ENCODE assay signal across 7 cellular contexts in the genomic region with DNA sequence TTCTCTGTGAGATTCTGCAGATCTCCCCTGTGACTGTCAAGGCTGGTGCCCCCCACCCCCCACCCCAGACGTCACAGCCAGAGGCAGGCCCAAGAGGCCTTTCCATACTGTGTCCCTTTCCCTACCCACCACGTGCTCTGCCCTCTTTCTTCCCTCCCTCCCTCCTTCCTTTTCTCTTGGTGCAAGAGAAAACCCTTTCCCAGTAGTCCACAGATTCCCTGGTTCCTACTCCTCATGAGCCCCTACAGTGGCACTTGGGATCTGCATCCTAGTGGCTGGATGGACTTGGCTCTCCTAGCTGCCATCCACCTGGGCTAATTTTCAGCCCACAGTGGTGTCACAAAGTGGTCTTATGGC. TPM values are rescaled to one million over a fixed set of nuclear protein-coding genes. Genes with fewer than 3 reads are reported as not detected.
DNase-seq lines count a peak whose midpoint lies in the region; ATAC-seq and TF ChIP-seq lines count a peak whose summit lies in the region.

No MANE protein-coding gene starts in this region.

- peaks cover 22% of the 10 kb centered on the region for H3K9me1 ChIP-seq in IMR-90 (ENCODE audit: insufficient read depth, low read length)

- H3K36me3 ChIP-seq in CD8-positive, alpha-beta memory T cell (ENCODE audit: insufficient read depth, low read length) = no peaks in the 10 kb centered on the region
- H3K36me3 ChIP-seq in IMR-90 (ENCODE audit: control insufficient read depth, insufficient read depth, low read length) (no peaks in the 10 kb centered on the region), neuronal stem cell (replicated peaks in 1 of 2; ENCODE audit: control insufficient read depth in 2 of 2, insufficient read depth in 2 of 2, low read length in 2 of 2) (no peaks in the 10 kb centered on the region)

- peak overlapping the region; percentile 70 to 86 (median 82) for H3K4me3 Mint-ChIP-seq in CD8-positive, alpha-beta memory T cell
- peak overlapping the region; percentile 89 for H3K4me3 Mint-ChIP-seq in natural killer cell treated with Interleukin-12 subunit alpha and Interleukin-12 subunit beta and Interleukin-15 and Interleukin-18, amount 100 ng/mL, for 72 hours

- no peak overlapping the region for H2AK9ac ChIP-seq in IMR-90 (replicated peaks; ENCODE audit: low read depth, low read length, poor library complexity)

- H3K4me1 Mint-ChIP-seq in CD8-positive, alpha-beta memory T cell = peaks cover 97 to 100% (median 98%) of the 10 kb centered on the region in 3 donors
- H3K4me1 Mint-ChIP-seq in natural killer cell treated with Interleukin-12 subunit alpha and Interleukin-12 subunit beta and Interleukin-15 and Interleukin-18, amount 100 ng/mL, for 72 hours (ENCODE audit: low read depth in 2 of 2) = peaks cover 83 to 98% of the 10 kb centered on the region in 2 donors

- dilution Hi-C loops in IMR-90 (cut with HindIII; ENCODE audit: low sequenced_read_pairs, unreplicated experiment) = no loop called here

- no peaks in the 10 kb centered on the region for H3K27me3 ChIP-seq in CD8-positive, alpha-beta memory T cell (ENCODE audit: insufficient read depth, low read length, poor library complexity, severe bottlenecking)
- H3K27me3 ChIP-seq in IMR-90 (ENCODE audit: control insufficient read depth, insufficient read depth, low read length) (no peaks in the 10 kb centered on the region), neuronal stem cell (ENCODE audit: control insufficient read depth in 3 of 3, insufficient read depth in 3 of 3, low read depth in 1 of 3, low read length in 3 of 3) (no peaks in the 10 kb centered on the region)

- ATAC-seq in IMR-90 (ENCODE audit: low read depth) (no peak), omental fat pad (ENCODE audit: low FRiP score) (no peak)
- no peak for ATAC-seq in natural killer cell treated with Interleukin-12 subunit alpha and Interleukin-12 subunit beta and Interleukin-15 and Interleukin-18, amount 100 ng/mL, for 72 hours

- no peaks in the 10 kb centered on the region for H3K9me3 Mint-ChIP-seq in CD8-positive, alpha-beta memory T cell
- no peaks in the 10 kb centered on the region for H3K9me3 Mint-ChIP-seq in natural killer cell treated with Interleukin-12 subunit alpha and Interleukin-12 subunit beta and Interleukin-15 and Interleukin-18, amount 100 ng/mL, for 72 hours

- H3K56ac ChIP-seq in IMR-90 (ENCODE audit: extremely low read depth, insufficient read depth, low read length) = no peak overlapping the region

- no TSS peak for BruUV-seq in IMR-90 (replicated peaks; lab: Mats Ljungman, UMichigan)

- in situ Hi-C loops in IMR-90 (cut with MboI; ENCODE audit: low sequenced_read_pairs) = loop anchor here (10.0 kb wide), 1 partner anchor 123 kb away; no protein-coding TSS in a partner anchor

- H3K14ac ChIP-seq in IMR-90 (replicated peaks; ENCODE audit: low read depth, low read length) = no peak overlapping the region
- no peak overlapping the region for H3K14ac ChIP-seq in neuronal stem cell (ENCODE audit: low read length)

- 20% methylated on average over 1 of the region's 2 CpGs; no CpG with 5 or more reads in 1 of the 2 experiments for WGBS in IMR-90 (ENCODE audit: extremely low coverage in 2 of 2, insufficient read length in 1 of 2), 2 experiments
- WGBS in neuronal stem cell (ENCODE audit: extremely low coverage in 2 of 2, insufficient read length in 2 of 2, insufficient replicate concordance in 1 of 2), 2 donors = no CpG with 5 or more reads among the region's 2 CpGs

- H3K27ac Mint-ChIP-seq in CD8-positive, alpha-beta memory T cell = peak overlapping the region; percentile 83 to 99 (median 95)
- H3K27ac Mint-ChIP-seq in natural killer cell treated with Interleukin-12 subunit alpha and Interleukin-12 subunit beta and Interleukin-15 and Interleukin-18, amount 100 ng/mL, for 72 hours = peak overlapping the region; percentile 83 to 99

- TF ChIP-seq POLR2A in IMR-90 (IDR thresholded peaks at IDR 0.05; ENCODE audit: low read depth, low read length) = no peak

- intact Hi-C loops in IMR-90 (cut with micrococcal nuclease) = no loop called here

- H4K91ac ChIP-seq in IMR-90 (ENCODE audit: insufficient read depth, low read depth, low read length) (no peak overlapping the region), neuronal stem cell (ENCODE audit: low read depth, low read length, poor library complexity) (no peak overlapping the region)

- CTCF ChIA-PET in CD8-positive, alpha-beta memory T cell (lab: Charles Lee) = interaction anchor here (0.9 to 15.0 kb wide), 18 partner anchors 8 to 127 kb away, joined by 3 to 224 read pairs (median 8); a partner anchor contains a TSS
- CTCF ChIA-PET in IMR-90 (lab: Yijun Ruan, JAX) = no interaction called here

- peak overlapping the region; percentile 35 for H2AFZ ChIP-seq in IMR-90 (replicated peaks; ENCODE audit: low read length, poor library complexity)
- no peak overlapping the region for H2AFZ ChIP-seq in neuronal stem cell (ENCODE audit: low read length)

- no peak overlapping the region for H2BK120ac ChIP-seq in IMR-90 (ENCODE audit: low read depth, low read length)
- no peak overlapping the region for H2BK120ac ChIP-seq in neuronal stem cell (ENCODE audit: low read depth, low read length)

- POLR2A ChIA-PET in CD8-positive, alpha-beta memory T cell (lab: Charles Lee) = interaction anchor here (0.6 to 12.8 kb wide), 17 partner anchors 10 to 127 kb away, joined by 3 to 145 read pairs (median 6); a partner anchor contains a TSS
- POLR2A ChIA-PET in IMR-90 (lab: Charles Lee; ENCODE audit: unreplicated experiment) = no interaction called here

- TF ChIP-seq CTCF in IMR-90 (conservative IDR thresholded peaks at IDR 0.05; ENCODE audit: low read depth, low read length) = no peak
- no peak for TF ChIP-seq CTCF in omental fat pad (IDR thresholded peaks at IDR 0.05)

- H3K4me2 ChIP-seq in IMR-90 (ENCODE audit: low read depth, low read length) (no peak overlapping the region), neuronal stem cell (ENCODE audit: insufficient read depth, low read length, poor library complexity, severe bottlenecking) (no peak overlapping the region)

- no peak overlapping the region for H3K23ac ChIP-seq in IMR-90 (ENCODE audit: low read depth, low read length)
- no peak overlapping the region for H3K23ac ChIP-seq in neuronal stem cell (ENCODE audit: low read depth, low read length, poor library complexity)

- H3K4ac ChIP-seq in IMR-90 (ENCODE audit: low read depth, low read length) (no peak overlapping the region), neuronal stem cell (ENCODE audit: low read length) (no peak overlapping the region)

- H3K4me3 ChIP-seq in CD8-positive, alpha-beta memory T cell (ENCODE audit: low read length) = peak overlapping the region; percentile 62
- H3K4me3 ChIP-seq in IMR-90 (ENCODE audit: insufficient read depth, low read depth, low read length) (no peak overlapping the region), neuronal stem cell (ENCODE audit: low read length in 2 of 2) (no peak overlapping the region)

- no peak overlapping the region for H2BK12ac ChIP-seq in neuronal stem cell (ENCODE audit: low read length)

- H3K36me3 Mint-ChIP-seq in CD8-positive, alpha-beta memory T cell = peaks cover 0 to 33% (median 6%) of the 10 kb centered on the region in 3 donors
- H3K36me3 Mint-ChIP-seq in natural killer cell treated with Interleukin-12 subunit alpha and Interleukin-12 subunit beta and Interleukin-15 and Interleukin-18, amount 100 ng/mL, for 72 hours = peaks cover 5% of the 10 kb centered on the region

- TF ChIP-seq RAD21 in IMR-90 (IDR thresholded peaks at IDR 0.05; ENCODE audit: low read length) = no peak

- H3K9me3 ChIP-seq in CD8-positive, alpha-beta memory T cell (ENCODE audit: low read length) = no peaks in the 10 kb centered on the region
- H3K9me3 ChIP-seq in IMR-90 (ENCODE audit: control insufficient read depth, insufficient read depth, low read length) (no peaks in the 10 kb centered on the region), neuronal stem cell (replicated peaks in 1 of 2; ENCODE audit: control insufficient read depth in 2 of 2, insufficient read depth in 1 of 2, low read depth in 1 of 2, low read length in 2 of 2) (no peaks in the 10 kb centered on the region)

- H3K79me1 ChIP-seq in IMR-90 (ENCODE audit: low read depth in 1 of 2, low read length in 2 of 2) (peaks cover 34 to 88% of the 10 kb centered on the region in 2 experiments), neuronal stem cell (ENCODE audit: low read depth, low read length) (peaks cover 5% of the 10 kb centered on the region)

- H2BK15ac ChIP-seq in IMR-90 (ENCODE audit: low read depth, low read length) (no peak overlapping the region), neuronal stem cell (ENCODE audit: low read length) (no peak overlapping the region)

- H3K18ac ChIP-seq in IMR-90 (ENCODE audit: low read depth, low read length) (no peak overlapping the region), neuronal stem cell (ENCODE audit: low read length) (no peak overlapping the region)

- H3K9ac ChIP-seq in IMR-90 (ENCODE audit: low read depth, low read length) (no peak overlapping the region), neuronal stem cell (ENCODE audit: low read depth, low read length, poor library complexity) (no peak overlapping the region)

- no peak overlapping the region for H4K8ac ChIP-seq in IMR-90 (ENCODE audit: low read depth in 2 of 2, low read length in 2 of 2)
- H4K8ac ChIP-seq in neuronal stem cell (ENCODE audit: low read depth, low read length) = no peak overlapping the region

- H3K27me3 Mint-ChIP-seq in CD8-positive, alpha-beta memory T cell = peaks cover 0 to 5% of the 10 kb centered on the region in 2 donors
- no peaks in the 10 kb centered on the region for H3K27me3 Mint-ChIP-seq in natural killer cell treated with Interleukin-12 subunit alpha and Interleukin-12 subunit beta and Interleukin-15 and Interleukin-18, amount 100 ng/mL, for 72 hours

- peaks cover 99% of the 10 kb centered on the region for H3K4me1 ChIP-seq in CD8-positive, alpha-beta memory T cell (ENCODE audit: insufficient read depth, low read length)
- peaks cover 17% of the 10 kb centered on the region for H3K4me1 ChIP-seq in IMR-90 (ENCODE audit: control insufficient read depth, insufficient read depth, low read length)
- peaks cover 11 to 34% of the 10 kb centered on the region in 2 donors for H3K4me1 ChIP-seq in neuronal stem cell (ENCODE audit: control insufficient read depth in 2 of 2, insufficient read depth in 1 of 2, low read depth in 1 of 2, low read length in 2 of 2)

- H4K5ac ChIP-seq in IMR-90 (ENCODE audit: low read depth, low read length) = no peak overlapping the region

- H2AK5ac ChIP-seq in IMR-90 (ENCODE audit: low read depth, low read length) (peak overlapping the region; percentile 2; the same call in 1 of the 2 replicates), neuronal stem cell (ENCODE audit: low read depth, low read length) (no peak overlapping the region)

- no peak overlapping the region for H2BK5ac ChIP-seq in IMR-90 (ENCODE audit: low read depth, low read length, poor library complexity, severe bottlenecking)
- no peak overlapping the region for H2BK5ac ChIP-seq in neuronal stem cell (ENCODE audit: low read length)

- H4K20me1 ChIP-seq in IMR-90 (ENCODE audit: insufficient read depth, low read length) = peaks cover 69% of the 10 kb centered on the region

- H3K27ac ChIP-seq in CD8-positive, alpha-beta memory T cell (ENCODE audit: low read depth, low read length) = peak overlapping the region; percentile 90
- H3K27ac ChIP-seq in IMR-90 (ENCODE audit: insufficient read depth, low read length) = no peak overlapping the region
- H3K27ac ChIP-seq in angular gyrus (ENCODE audit: low read depth, low read length) = peak overlapping the region; percentile 71
- H3K27ac ChIP-seq in neuronal stem cell (replicated peaks; ENCODE audit: low read length) = no peak overlapping the region

- H2BK20ac ChIP-seq in IMR-90 (ENCODE audit: low read depth, low read length) = no peak overlapping the region

- DNase-seq in CD8-positive, alpha-beta memory T cell = no peak
- DNase-seq in IMR-90 = no peak
- DNase-seq in natural killer cell treated with Interleukin-12 subunit alpha and Interleukin-12 subunit beta and Interleukin-15 and Interleukin-18, amount 100 ng/mL, for 72 hours (ENCODE audit: low spot score) = no peak
- DNase-seq in omental fat pad (ENCODE audit: low spot score) = no peak
- no peak for DNase-seq in neuronal stem cell (ENCODE audit: low spot score)
- DNase-seq in putamen (ENCODE audit: low spot score) = no peak

RNA-seq across cellular contexts. Expression of a gene that starts 35.1 kb away (rescaled TPM):
- 100 to 1,000 TPM; 145 to 147 TPM for total RNA-seq in CD8-positive, alpha-beta memory T cell
- polyA plus RNA-seq in CD8-positive, alpha-beta memory T cell = 109 TPM
- total RNA-seq in IMR-90 (2012; rRNA removed) (9.5 and 10.8 TPM in 2 replicates), omental fat pad (10 to 100 TPM; 49.7 to 67.5 (median 62.3) TPM)
- polyA plus RNA-seq in IMR-90 (2012; rRNA removed) = 10.6 and 11.8 TPM in 2 replicates
- 4.8 and 6.4 TPM in 2 replicates for polyA plus RNA-seq in IMR-90 (2012; cell fraction: cytosol; rRNA removed)
- polyA plus RNA-seq in IMR-90 (2012; cell fraction: nucleus; rRNA removed; ENCODE audit: low replicate concordance) = 5.8 and 7.8 TPM in 2 replicates
- total RNA-seq in natural killer cell treated with Interleukin-12 subunit alpha and Interleukin-12 subunit beta and Interleukin-15 and Interleukin-18, amount 100 ng/mL, for 72 hours = 100 to 1,000 TPM in 1 of 2 donors, 10 to 100 TPM in 1; 95.1 to 153 TPM
- 42.9 TPM for polyA plus RNA-seq in neuronal stem cell (2013, experiment 1 of 2)
- polyA plus RNA-seq in neuronal stem cell (2013, experiment 2 of 2) = 42.1 TPM

Comparison
In these comparisons a context has a peak if more than half of its experiments do, and no peak if none do; other contexts are left out.
1. H3K27ac ChIP-seq: peak in CD8-positive, alpha-beta memory T cell (single experiment) and angular gyrus (single experiment); none in IMR-90 (single experiment) and neuronal stem cell (single experiment).